In the genomic region with DNA sequence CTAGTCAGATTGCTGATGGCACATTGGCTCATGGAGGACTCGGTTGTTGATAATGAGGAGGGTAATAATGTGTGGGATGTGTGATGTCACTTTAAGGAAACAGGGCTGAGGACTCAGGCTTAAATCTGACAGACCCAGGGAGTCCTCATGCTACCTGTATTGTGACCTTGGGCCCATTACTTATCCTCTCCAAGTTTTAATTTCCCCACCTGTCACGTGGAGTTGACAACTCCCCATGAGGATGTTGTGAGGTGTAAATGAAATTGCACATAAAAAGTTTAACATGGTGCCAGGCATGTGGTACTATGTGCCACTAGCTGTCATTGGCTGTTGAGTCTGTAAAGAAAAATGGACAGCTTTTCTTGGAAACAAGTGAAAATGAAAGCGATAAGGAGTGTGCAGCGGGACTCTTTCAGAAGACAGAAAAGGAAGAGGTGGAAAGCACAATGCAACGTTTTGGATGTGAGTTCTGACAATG, we compare ENCODE assay signal across 13 cellular contexts. TPM values are rescaled to one million over a fixed set of nuclear protein-coding genes. Genes with fewer than 3 reads are reported as not detected.
A peak's percentile ranks its signal among the peaks of the same experiment; 100 is the strongest.
DNase-seq lines count a peak whose midpoint lies in the region; ATAC-seq and TF ChIP-seq lines count a peak whose summit lies in the region.
"Had no signal": no experiment of that assay in that cellular context is flagged by ENCODE, and none has a peak within 500 bp of the region (broad histone marks: within the 10 kb centered on the region; RNA-seq: fewer than 3 reads in every experiment).

No MANE protein-coding gene starts in this region.

- H3K27ac Mint-ChIP-seq in T-helper 1 cell treated with Interleukin-12 subunit alpha and Interleukin-12 subunit beta and Interleukin-4 antibody, amounts not matched to agents 30 μg/mL and 1 μg/mL, for 36 hours: peak overlapping the region; percentile 99

- H3K9me3 Mint-ChIP-seq in T-helper 1 cell treated with Interleukin-12 subunit alpha and Interleukin-12 subunit beta and Interleukin-4 antibody, amounts not matched to agents 30 μg/mL and 1 μg/mL, for 36 hours: peaks cover 14% of the 10 kb centered on the region

- no peaks in the 10 kb centered on the region for H3K9me3 ChIP-seq in colonic mucosa
- H3K9me3 ChIP-seq: thoracic aorta had no signal

- peak; percentile 22 to 34 for ATAC-seq in activated CD4-positive, CD25-positive, alpha-beta regulatory T cell treated with anti-CD3 and anti-CD28 coated beads, Interleukin-2, amount 50 U/mL, for 24 hours

- H3K9ac ChIP-seq in colonic mucosa (ENCODE audit: low read depth in 2 of 2, low read length in 2 of 2): no peak overlapping the region

- H3K4me3 ChIP-seq in colonic mucosa (no peak overlapping the region), skin epidermis (no peak overlapping the region)
- H3K4me3 ChIP-seq: PC-9, thoracic aorta had no signal

- TF ChIP-seq CTCF in colonic mucosa (IDR thresholded peaks at IDR 0.05): no peak

- intact Hi-C loops in colonic mucosa (cut with DNase I): no loop called here

- H3K27ac ChIP-seq in colonic mucosa (peak overlapping the region; percentile 76), skin epidermis (peak overlapping the region in 15 of 21 experiments; percentile 14 to 95 (median 78))
- H3K27ac ChIP-seq: 22Rv1, PC-9 had no signal

- H3K36me3 ChIP-seq in colonic mucosa: no peaks in the 10 kb centered on the region
- H3K36me3 ChIP-seq: thoracic aorta had no signal

- DNase-seq in activated CD4-positive, CD25-positive, alpha-beta regulatory T cell treated with anti-CD3 and anti-CD28 coated beads, Interleukin-2, amount 50 U/mL, for 72 hours: no peak
- DNase-seq in colonic mucosa (no peak), NOMO-1 treated with dmso at 0.1 percent for 144 hours (lab: John Stamatoyannopoulos, UW; ENCODE audit: unreplicated experiment) (no peak), NCI-H146 (lab: John Stamatoyannopoulos, UW) (no peak), medulla oblongata (ENCODE audit: extremely low spot score) (no peak)
- DNase-seq: KBM-7, NCI-H2029 treated with DMSO at 0.1 percent for 48 hours had no signal

- H3K36me3 Mint-ChIP-seq in T-helper 1 cell treated with Interleukin-12 subunit alpha and Interleukin-12 subunit beta and Interleukin-4 antibody, amounts not matched to agents 30 μg/mL and 1 μg/mL, for 36 hours (ENCODE audit: low read depth): peaks cover 72% of the 10 kb centered on the region

- peak overlapping the region; percentile 78 for H3K4me3 Mint-ChIP-seq in T-helper 1 cell treated with Interleukin-12 subunit alpha and Interleukin-12 subunit beta and Interleukin-4 antibody, amounts not matched to agents 30 μg/mL and 1 μg/mL, for 36 hours

- peaks cover 87% of the 10 kb centered on the region for H3K4me1 Mint-ChIP-seq in T-helper 1 cell treated with Interleukin-12 subunit alpha and Interleukin-12 subunit beta and Interleukin-4 antibody, amounts not matched to agents 30 μg/mL and 1 μg/mL, for 36 hours (ENCODE audit: low read depth)

- no peaks in the 10 kb centered on the region for H3K27me3 Mint-ChIP-seq in T-helper 1 cell treated with Interleukin-12 subunit alpha and Interleukin-12 subunit beta and Interleukin-4 antibody, amounts not matched to agents 30 μg/mL and 1 μg/mL, for 36 hours (ENCODE audit: low read depth)

- peaks cover 7% of the 10 kb centered on the region for H3K4me1 ChIP-seq in colonic mucosa

- H3K27me3 ChIP-seq in colonic mucosa: no peaks in the 10 kb centered on the region

RNA-seq across cellular contexts. Expression of a gene that starts 15.3 kb away (rescaled TPM):
- 1 to 10 TPM; 4.4 to 9.8 TPM for total RNA-seq in colonic mucosa
- total RNA-seq: PC-9 had no signal
